Comparison of ENCODE assay signal across 20 cellular contexts in genomic region chr17:5912927-5913565, GRCh38.
DNase-seq lines count a peak whose midpoint lies in the region; ATAC-seq and TF ChIP-seq lines count a peak whose summit lies in the region.
"Had no signal": no experiment of that assay in that cellular context is flagged by ENCODE, and none has a peak within 500 bp of the region (broad histone marks: within the 10 kb centered on the region; RNA-seq: fewer than 3 reads in every experiment).

No MANE protein-coding gene starts in this region.

- H3K36me3 ChIP-seq in heart left ventricle: no peaks in the 10 kb centered on the region
- H3K36me3 ChIP-seq: colonic mucosa, HAP-1, pancreas, sigmoid colon, WERI-Rb-1 had no signal

- ATAC-seq in HG02678 (IDR thresholded peaks at IDR 0.05; ENCODE audit: unreplicated experiment): no peak
- no peak for ATAC-seq in heart left ventricle
- ATAC-seq: body of pancreas; natural killer cell treated with Interleukin-12 subunit alpha and Interleukin-12 subunit beta and Interleukin-15 and Interleukin-18, amount 100 ng/mL, for 72 hours; SK-N-SH treated with all-trans-retinoic acid at 6 μM for 48 hours had no signal

- no peaks in the 10 kb centered on the region for H3K4me1 ChIP-seq in heart left ventricle
- H3K4me1 ChIP-seq: body of pancreas, colonic mucosa, HAP-1, pancreas, sigmoid colon had no signal

- H3K9me3 ChIP-seq in heart left ventricle: no peaks in the 10 kb centered on the region
- H3K9me3 ChIP-seq: body of pancreas, colonic mucosa, HAP-1, pancreas, sigmoid colon had no signal

- H3K27me3 ChIP-seq in heart left ventricle: no peaks in the 10 kb centered on the region
- H3K27me3 ChIP-seq: body of pancreas, colonic mucosa, pancreas, sigmoid colon had no signal

- TF ChIP-seq POLR2A in heart left ventricle (IDR thresholded peaks at IDR 0.05): no peak

- H3K27ac ChIP-seq in heart left ventricle: no peak overlapping the region
- H3K27ac ChIP-seq: body of pancreas, colonic mucosa, pancreas, sigmoid colon, WERI-Rb-1 had no signal

- intact Hi-C loops in head of caudate nucleus (cut with DNase I) (no loop called here), heart left ventricle (cut with DNase I) (loop anchor here in 1 of 10 donors (10.0 kb wide), 1 partner anchor 62 kb away; no protein-coding TSS in a partner anchor)

- DNase-seq in NCI-H1105 treated with DMSO at 0.1 percent for 48 hours (lab: John Stamatoyannopoulos, UW) (peak; percentile 74), amygdala (lab: John Stamatoyannopoulos, UW) (peak in 31 of 56 donors; percentile 16 to 82 (median 47)), head of caudate nucleus (peak in 35 of 42 donors; percentile 9 to 81 (median 48)), retina (peak; percentile 46), heart left ventricle (no peak)
- DNase-seq in stimulated activated CD4-positive, alpha-beta T cell treated with anti-CD3 and anti-CD28 coated beads, Interleukin-2, amount 100 ng/mL, for 24 hours: no peak
- DNase-seq: activated naive CD8-positive, alpha-beta T cell treated with anti-CD3 and anti-CD28 coated beads, Interleukin-2, amount 10 ng/mL, durations not matched to agents 7 days and 5 days; body of pancreas; CD4-positive, CD25-positive, alpha-beta regulatory T cell; colonic mucosa; KG1; NCI-H2029; NCI-H510A treated with DMSO at 0.1 percent for 48 hours; pancreas; sigmoid colon; WERI-Rb-1 had no signal

- no peak overlapping the region for H3K4me3 ChIP-seq in heart left ventricle
- H3K4me3 ChIP-seq: body of pancreas, colonic mucosa, HAP-1, pancreas, sigmoid colon had no signal

- 72 to 73% (median 73%) methylated on average over 4 to 7 of the region's 7 CpGs for WGBS in heart left ventricle, 4 donors

- no peak for TF ChIP-seq CTCF in heart left ventricle (IDR thresholded peaks at IDR 0.05)

Comparison
In these comparisons a context has a peak if more than half of its experiments do, and no peak if none do; other contexts are left out.
1. DNase-seq: peak in NCI-H1105 treated with DMSO at 0.1 percent for 48 hours (single experiment), amygdala (31 of 56), head of caudate nucleus (35 of 42) and retina (single experiment); none in stimulated activated CD4-positive, alpha-beta T cell treated with anti-CD3 and anti-CD28 coated beads, Interleukin-2, amount 100 ng/mL, for 24 hours (0 of 2) and heart left ventricle (0 of 5).